In genomic region chr9:35651964-35652828, GRCh38 we compare ENCODE assay signal across 1 cellular context.
TF ChIP-seq lines count a peak whose summit lies in the region.

No MANE protein-coding gene starts in this region.

TF ChIP-seq in H1, 55 proteins besides CTCF, POLR2A, EP300 and RAD21:
- no peak for TF ChIP-seq GABPA (IDR thresholded peaks at IDR 0.05; ENCODE audit: borderline replicate concordance, insufficient read depth, low read length)
- TF ChIP-seq FOSL1 (IDR thresholded peaks at IDR 0.05; ENCODE audit: insufficient read depth, low read depth, low read length), result no peak
- TF ChIP-seq CTBP2 (IDR thresholded peaks at IDR 0.05; ENCODE audit: borderline replicate concordance, insufficient read depth, insufficient read length, low read length), result no peak
